ENCODE assay signal across 23 cellular contexts in genomic region chr4:74658114-74658513, GRCh38.
DNase-seq lines count a peak whose midpoint lies in the region; ATAC-seq, FAIRE-seq and TF ChIP-seq lines count a peak whose summit lies in the region.
"Had no signal": no experiment of that assay in that cellular context is flagged by ENCODE, and none has a peak within 500 bp of the region (broad histone marks: within the 10 kb centered on the region; RNA-seq: fewer than 3 reads in every experiment).

No MANE protein-coding gene starts in this region.

- in situ Hi-C loops in transverse colon (cut with MboI; ENCODE audit: low pct_ligation_motif_present in 1 of 4, low pct_unique_long_range_greater_than_20kb in 1 of 4, low sequenced_read_pairs in 3 of 4), result loop anchor here in 1 of 4 donors (25.0 kb wide), 1 partner anchor 471 kb away; no protein-coding TSS in a partner anchor

- 100% methylated on average over 1 of the region's 1 CpG for WGBS in A549 (ENCODE audit: missing lambda C conversion rate)
- 100% methylated on average over 1 of the region's 1 CpG for WGBS in mesenchymal stem cell
- WGBS in transverse colon (ENCODE audit: low coverage in 1 of 2), 2 donors, result 89 to 97% methylated on average over 1 of the region's 1 CpG

- H4K91ac ChIP-seq in mesenchymal stem cell (ENCODE audit: low read length), result no peak overlapping the region

- TF ChIP-seq POLR2A in A549 (IDR thresholded peaks at IDR 0.05; ENCODE audit: low read length) (no peak), transverse colon (IDR thresholded peaks at IDR 0.05) (no peak)

- DNase-seq in A549 (ENCODE audit: low read depth in 1 of 2, low spot score in 1 of 2) (no peak), Caco-2 (no peak), MV-4-11 (lab: John Stamatoyannopoulos, UW) (peak; percentile 77), cardiac fibroblast (ENCODE audit: low read depth in 2 of 2) (peak; percentile 23 to 39), mesenchymal stem cell (no peak), transverse colon (no peak)
- DNase-seq in activated CD4-positive, alpha-beta T cell treated with anti-CD3 and anti-CD28 coated beads, Interleukin-2, amount 50 U/mL, for 4 hours, result no peak
- DNase-seq: CD8-positive, alpha-beta memory T cell; DND-41; GM23248; HCEC 1CT; KBM-7; NCI-H1105; NCI-H1694 treated with DMSO at 0.1 percent for 48 hours; NCI-H2107; NCI-H2227 treated with DMSO at 0.1 percent for 48 hours; NCI-H524; SJCRH30; SW 1271 had no signal

- CTCF ChIA-PET in A549 (lab: Yijun Ruan, JAX) (interaction anchor here (1.0 kb wide), 1 partner anchor 34 kb away, joined by 3 read pairs; no protein-coding TSS in a partner anchor), Caco-2 (lab: Charles Lee) (no interaction called here)

- H3K18ac ChIP-seq in mesenchymal stem cell (ENCODE audit: low read depth in 1 of 2, low read length in 2 of 2), result no peak overlapping the region

- POLR2A ChIA-PET in A549 (lab: Yijun Ruan, JAX) (no interaction called here), Caco-2 (lab: Charles Lee) (no interaction called here)

- peaks cover 76% of the 10 kb centered on the region for H3K4me1 ChIP-seq in A549
- H3K4me1 ChIP-seq in Caco-2, result peaks cover 94% of the 10 kb centered on the region
- peaks cover 1% of the 10 kb centered on the region for H3K4me1 ChIP-seq in mesenchymal stem cell (ENCODE audit: control insufficient read depth, insufficient read depth, low read depth, low read length)
- H3K4me1 ChIP-seq in transverse colon, result peaks cover 0 to 21% (median 6%) of the 10 kb centered on the region in 4 donors
- H3K4me1 ChIP-seq: BLaER1 had no signal

- H3K9me3 Mint-ChIP-seq in Caco-2 (ENCODE audit: unreplicated experiment), result no peaks in the 10 kb centered on the region
- H3K9me3 Mint-ChIP-seq: CD8-positive, alpha-beta memory T cell had no signal

- TF ChIP-seq EP300 in A549 (IDR thresholded peaks at IDR 0.05) (no peak), transverse colon (IDR thresholded peaks at IDR 0.05; ENCODE audit: low read depth) (no peak)

- H3K79me1 ChIP-seq in mesenchymal stem cell (replicated peaks; ENCODE audit: low read length, poor library complexity, severe bottlenecking), result no peaks in the 10 kb centered on the region

- no peak for TF ChIP-seq RAD21 in A549 (conservative IDR thresholded peaks at IDR 0.05 in 1 of 2, IDR thresholded peaks at IDR 0.05 in 1 of 2)

- H3K4me3 Mint-ChIP-seq in Caco-2 (ENCODE audit: unreplicated experiment), result no peak overlapping the region
- H3K4me3 Mint-ChIP-seq: CD8-positive, alpha-beta memory T cell had no signal

- H2AK5ac ChIP-seq in mesenchymal stem cell (ENCODE audit: low read length, severe bottlenecking), result no peak overlapping the region

- H3K9ac ChIP-seq in mesenchymal stem cell (ENCODE audit: low read length), result no peak overlapping the region
- H3K9ac ChIP-seq: BLaER1, GM23248 had no signal

- H3K36me3 ChIP-seq in Caco-2 (ENCODE audit: control insufficient read depth, insufficient read depth, low read length) (no peaks in the 10 kb centered on the region), mesenchymal stem cell (ENCODE audit: control insufficient read depth in 1 of 2, insufficient read depth in 2 of 2, low read depth in 1 of 2, low read length in 2 of 2) (no peaks in the 10 kb centered on the region), transverse colon (no peaks in the 10 kb centered on the region)
- H3K36me3 ChIP-seq: BLaER1, SJCRH30 had no signal

- H4K8ac ChIP-seq in mesenchymal stem cell (ENCODE audit: low read length), result no peak overlapping the region

- H3K27me3 ChIP-seq in Caco-2 (replicated peaks; ENCODE audit: control insufficient read depth, insufficient read depth, low read length) (no peaks in the 10 kb centered on the region), mesenchymal stem cell (ENCODE audit: control insufficient read depth in 1 of 2, insufficient read depth in 1 of 2, low read length in 2 of 2) (no peaks in the 10 kb centered on the region), transverse colon (no peaks in the 10 kb centered on the region)
- H3K27me3 ChIP-seq: BLaER1, SJCRH30 had no signal

- H3K23ac ChIP-seq in mesenchymal stem cell (ENCODE audit: low read length in 2 of 2), result no peak overlapping the region

- no peak for FAIRE-seq in A549 (lab: Jason Lieb, UNC)
- FAIRE-seq: G401.6, GM12878 had no signal

- H3K27ac Mint-ChIP-seq in Caco-2 (ENCODE audit: unreplicated experiment), result peak overlapping the region; percentile 87
- H3K27ac Mint-ChIP-seq: CD8-positive, alpha-beta memory T cell had no signal

- H3K36me3 Mint-ChIP-seq in Caco-2 (ENCODE audit: insufficient read depth, unreplicated experiment), result peaks cover 15% of the 10 kb centered on the region
- H3K36me3 Mint-ChIP-seq: CD8-positive, alpha-beta memory T cell had no signal

- TF ChIP-seq CTCF in A549 (IDR thresholded peaks at IDR 0.05) (no peak), Caco-2 (IDR thresholded peaks at IDR 0.05; ENCODE audit: insufficient read depth in 1 of 2, low read depth in 1 of 2, low read length in 1 of 2, severe bottlenecking in 1 of 2, unreplicated experiment in 1 of 2) (no peak), cardiac fibroblast (IDR thresholded peaks at IDR 0.05; ENCODE audit: low read depth, low read length) (no peak), transverse colon (IDR thresholded peaks at IDR 0.05) (no peak)

- no peak overlapping the region for H2BK12ac ChIP-seq in mesenchymal stem cell (ENCODE audit: low read length in 2 of 2)

- intact Hi-C loops in Caco-2 (cut with micrococcal nuclease; ENCODE audit: unreplicated experiment) (no loop called here), transverse colon (cut with DNase I; ENCODE audit: low total_unique reads) (no loop called here)

- H3K4me2 ChIP-seq in A549, result no peak overlapping the region
- no peak overlapping the region for H3K4me2 ChIP-seq in mesenchymal stem cell (ENCODE audit: low read length, poor library complexity, severe bottlenecking)
- H3K4me2 ChIP-seq: BLaER1 had no signal

- no TSS peak for BruUV-seq in Caco-2 (replicated peaks; lab: Mats Ljungman, UMichigan)

- no peak overlapping the region for H2AFZ ChIP-seq in mesenchymal stem cell (ENCODE audit: low read depth, low read length)
- H2AFZ ChIP-seq: GM23248 had no signal

- no peaks in the 10 kb centered on the region for H3K27me3 Mint-ChIP-seq in Caco-2 (ENCODE audit: insufficient read depth, unreplicated experiment)

- no peak for ATAC-seq in A549
- no peak for ATAC-seq in HG03354 (IDR thresholded peaks at IDR 0.05; ENCODE audit: poor library complexity, severe bottlenecking, unreplicated experiment)
- ATAC-seq: GM12878 had no signal

- no peak overlapping the region for H2BK5ac ChIP-seq in mesenchymal stem cell (ENCODE audit: low read depth, low read length, poor library complexity, severe bottlenecking)

- H3K9me3 ChIP-seq in A549 (no peaks in the 10 kb centered on the region; the same call in 2 of the 3 replicates), Caco-2 (no peaks in the 10 kb centered on the region; the same call in 1 of the 2 replicates), mesenchymal stem cell (ENCODE audit: control insufficient read depth, low read length) (no peaks in the 10 kb centered on the region), transverse colon (no peaks in the 10 kb centered on the region)
- H3K9me3 ChIP-seq: BLaER1, SJCRH30 had no signal

- H3K4me3 ChIP-seq in A549 (no peak overlapping the region), Caco-2 (ENCODE audit: low read depth, low read length) (no peak overlapping the region), cardiac fibroblast (replicated peaks in 1 of 2; ENCODE audit: low read depth in 2 of 2, low read length in 2 of 2) (no peak overlapping the region), mesenchymal stem cell (ENCODE audit: insufficient read depth in 1 of 2, low read depth in 1 of 2, low read length in 2 of 2) (no peak overlapping the region), transverse colon (no peak overlapping the region)
- H3K4me3 ChIP-seq: BLaER1, GM12878, GM23248, SJCRH30 had no signal

- H3K14ac ChIP-seq in mesenchymal stem cell (ENCODE audit: low read length in 2 of 2), result no peak overlapping the region

- no peak overlapping the region for H2BK120ac ChIP-seq in mesenchymal stem cell (ENCODE audit: low read depth, low read length)

- no peak overlapping the region for H3K4ac ChIP-seq in mesenchymal stem cell (ENCODE audit: low read depth in 1 of 2, low read length in 2 of 2)

- H2BK15ac ChIP-seq in mesenchymal stem cell (ENCODE audit: low read depth, poor library complexity, severe bottlenecking), result no peak overlapping the region

- peaks cover 65% of the 10 kb centered on the region for H3K4me1 Mint-ChIP-seq in Caco-2 (ENCODE audit: low read depth, unreplicated experiment)
- H3K4me1 Mint-ChIP-seq: CD8-positive, alpha-beta memory T cell had no signal

- peak overlapping the region; percentile 99 to 100 for H3K27ac ChIP-seq in A549
- H3K27ac ChIP-seq in mesenchymal stem cell (ENCODE audit: low read length, poor library complexity, severe bottlenecking), result no peak overlapping the region
- H3K27ac ChIP-seq in transverse colon, result no peak overlapping the region
- H3K27ac ChIP-seq: BLaER1, GM23248, SJCRH30 had no signal

TF ChIP-seq in A549, 52 proteins besides CTCF, POLR2A, EP300 and RAD21 (continues in another document):
- peak; percentile 33 to 80; a peak in 3 of 4 replicates for TF ChIP-seq CEBPB (IDR thresholded peaks at IDR 0.05)
- TF ChIP-seq HMGXB4 (CRISPR knock-in tag; IDR thresholded peaks at IDR 0.05; ENCODE audit: borderline replicate concordance), result no peak
- 0 out of 2 replicates have a peak, but pooled peaks have one; percentile 15 for TF ChIP-seq ZSCAN20 (CRISPR knock-in tag; IDR thresholded peaks at IDR 0.05)
- TF ChIP-seq EHMT2 (IDR thresholded peaks at IDR 0.05; ENCODE audit: low read depth), result no peak
- no peak for TF ChIP-seq PBX3 (IDR thresholded peaks at IDR 0.05)

Comparison
In these comparisons a context has a peak if more than half of its experiments do, and no peak if none do; other contexts are left out.
1. DNase-seq: peak in MV-4-11 (single experiment) and cardiac fibroblast (2 of 2); none in A549 (0 of 2), Caco-2 (0 of 2), activated CD4-positive, alpha-beta T cell treated with anti-CD3 and anti-CD28 coated beads, Interleukin-2, amount 50 U/mL, for 4 hours (0 of 2), mesenchymal stem cell (single experiment) and transverse colon (single experiment).
2. H3K27ac ChIP-seq: peak in A549 (2 of 2); none in mesenchymal stem cell (single experiment) and transverse colon (0 of 4).